8 cellular contexts compared by ENCODE assay signal in genomic region chr1:91885331-91885715, GRCh38. TPM values are rescaled to one million over a fixed set of nuclear protein-coding genes. Genes with fewer than 3 reads are reported as not detected.
A peak's percentile ranks its signal among the peaks of the same experiment; 100 is the strongest.
DNase-seq lines count a peak whose midpoint lies in the region; ATAC-seq, FAIRE-seq and TF ChIP-seq lines count a peak whose summit lies in the region.

No MANE protein-coding gene starts in this region.

- no peaks in the 10 kb centered on the region for H3K36me3 ChIP-seq in neuron (ENCODE audit: insufficient read depth, low read length)

- FAIRE-seq in GM12892 (lab: Jason Lieb, UNC): peak; percentile 53

- H3K27me3 ChIP-seq in neuron (ENCODE audit: insufficient read depth, low read length): no peaks in the 10 kb centered on the region

- peak; percentile 21 for DNase-seq in GM12892 (ENCODE audit: insufficient read length)
- peak; percentile 67 for DNase-seq in activated CD8-positive, alpha-beta memory T cell treated with anti-CD3 and anti-CD28 coated beads, Interleukin-2, amount 50 U/mL, for 48 hours
- no peak for DNase-seq in fibroblast of the aortic adventitia (ENCODE audit: low read depth)
- DNase-seq in GM13977 (ENCODE audit: low spot score): no peak
- no peak for DNase-seq in NCI-H2081 treated with DMSO at 0.1 percent for 48 hours (lab: John Stamatoyannopoulos, UW)
- DNase-seq in NAMALWA (ENCODE audit: low spot score): no peak

- peaks cover 9% of the 10 kb centered on the region for H3K4me1 ChIP-seq in neuron (ENCODE audit: insufficient read depth, low read length)

- H3K4me3 ChIP-seq in fibroblast of the aortic adventitia (ENCODE audit: low read depth, low read length): peak overlapping the region; percentile 82
- peak overlapping the region; percentile 81 for H3K4me3 ChIP-seq in neuron (ENCODE audit: low read length)

- H2AFZ ChIP-seq in neuron (ENCODE audit: low read depth, low read length): peak overlapping the region; percentile 87

- ATAC-seq in HG03108 (IDR thresholded peaks at IDR 0.05; ENCODE audit: unreplicated experiment): peak; percentile 12

- no peaks in the 10 kb centered on the region for H3K9me3 ChIP-seq in neuron (ENCODE audit: low read length)

- TF ChIP-seq CTCF in fibroblast of the aortic adventitia (IDR thresholded peaks at IDR 0.05; ENCODE audit: insufficient read depth, low read length) (no peak), GM13977 (IDR thresholded peaks at IDR 0.05; ENCODE audit: extremely low read depth, insufficient read depth, missing control alignments) (no peak)

- TF ChIP-seq POLR2A in GM12892 (IDR thresholded peaks at IDR 0.05; ENCODE audit: low read depth, low read length): no peak

- in situ Hi-C loops in GM13977 (cut with MboI; ENCODE audit: low pct_unique_long_range_greater_than_20kb, low sequenced_read_pairs, unreplicated experiment): loop anchor here (25.0 kb wide), 1 partner anchor 373 kb away; the partner anchor contains the start of gene CDC7

RNA-seq across cellular contexts. Expression of gene TGFBR3, which starts 0.6 kb away (rescaled TPM):
- polyA plus RNA-seq in GM12892 (2012; ENCODE audit: missing spikeins): 4.8 TPM
- 37.2 and 118 TPM in 2 replicates for total RNA-seq in fibroblast of the aortic adventitia (ENCODE audit: low replicate concordance)

Comparison
In these comparisons a context has a peak if more than half of its experiments do, and no peak if none do; other contexts are left out.
1. DNase-seq: peak in GM12892 (single experiment) and activated CD8-positive, alpha-beta memory T cell treated with anti-CD3 and anti-CD28 coated beads, Interleukin-2, amount 50 U/mL, for 48 hours (single experiment); none in fibroblast of the aortic adventitia (single experiment), GM13977 (single experiment), NCI-H2081 treated with DMSO at 0.1 percent for 48 hours (single experiment) and NAMALWA (single experiment).